ENCODE assay signal across 18 cellular contexts in genomic region chr3:119443179-119443578, GRCh38. TPM values are rescaled to one million over a fixed set of nuclear protein-coding genes. Genes with fewer than 3 reads are reported as not detected.
A peak's percentile ranks its signal among the peaks of the same experiment; 100 is the strongest.
DNase-seq lines count a peak whose midpoint lies in the region; ATAC-seq and TF ChIP-seq lines count a peak whose summit lies in the region.
"Had no signal": no experiment of that assay in that cellular context is flagged by ENCODE, and none has a peak within 500 bp of the region (broad histone marks: within the 10 kb centered on the region; RNA-seq: fewer than 3 reads in every experiment).

No MANE protein-coding gene starts in this region.

- H3K9me3 Mint-ChIP-seq in activated T-helper 17 cell treated with anti-CD3 and anti-CD28 coated beads, Interleukin-2, amount 50 U/mL, for 72 hours: no peaks in the 10 kb centered on the region
- no peaks in the 10 kb centered on the region for H3K9me3 Mint-ChIP-seq in activated CD4-positive, alpha-beta T cell treated with anti-CD3 and anti-CD28 coated beads for 36 hours (ENCODE audit: low read depth)
- H3K9me3 Mint-ChIP-seq: CD4-positive, alpha-beta memory T cell; HFFc6 had no signal

- intact Hi-C loops in psoas muscle (cut with DNase I): no loop called here
- intact Hi-C loops in heart left ventricle (cut with DNase I): no loop called here
- intact Hi-C loops in activated CD4-positive, alpha-beta T cell treated with anti-CD3 and anti-CD28 coated beads for 36 hours (cut with DNase I, micrococcal nuclease): no loop called here

- H3K27ac Mint-ChIP-seq in activated T-helper 17 cell treated with anti-CD3 and anti-CD28 coated beads, Interleukin-2, amount 50 U/mL, for 72 hours: no peak overlapping the region
- no peak overlapping the region for H3K27ac Mint-ChIP-seq in activated CD4-positive, alpha-beta T cell treated with anti-CD3 and anti-CD28 coated beads for 36 hours
- H3K27ac Mint-ChIP-seq: HFFc6 had no signal

- no peaks in the 10 kb centered on the region for H3K9me3 ChIP-seq in psoas muscle
- H3K9me3 ChIP-seq in heart left ventricle: peaks cover 0 to 7% (median 0%) of the 10 kb centered on the region in 12 donors
- H3K9me3 ChIP-seq: HAP-1 had no signal

- no peak overlapping the region for H3K4me3 Mint-ChIP-seq in activated T-helper 17 cell treated with anti-CD3 and anti-CD28 coated beads, Interleukin-2, amount 50 U/mL, for 72 hours
- H3K4me3 Mint-ChIP-seq in activated CD4-positive, alpha-beta T cell treated with anti-CD3 and anti-CD28 coated beads for 36 hours: no peak overlapping the region
- H3K4me3 Mint-ChIP-seq: CD4-positive, alpha-beta memory T cell; HFFc6 had no signal

- H3K36me3 ChIP-seq in psoas muscle (ENCODE audit: insufficient read depth in 1 of 2, low read depth in 1 of 2): peaks cover 11 to 58% of the 10 kb centered on the region in 2 donors
- H3K36me3 ChIP-seq in heart left ventricle: peaks cover 0 to 92% (median 82%) of the 10 kb centered on the region in 9 donors

- no peaks in the 10 kb centered on the region for H3K27me3 Mint-ChIP-seq in activated T-helper 17 cell treated with anti-CD3 and anti-CD28 coated beads, Interleukin-2, amount 50 U/mL, for 72 hours
- H3K27me3 Mint-ChIP-seq in activated CD4-positive, alpha-beta T cell treated with anti-CD3 and anti-CD28 coated beads for 36 hours: no peaks in the 10 kb centered on the region
- H3K27me3 Mint-ChIP-seq: CD4-positive, alpha-beta memory T cell had no signal

- H3K4me1 ChIP-seq in psoas muscle (no peaks in the 10 kb centered on the region), heart left ventricle (no peaks in the 10 kb centered on the region)
- H3K4me1 ChIP-seq: HAP-1 had no signal

- H3K27ac ChIP-seq in psoas muscle (no peak overlapping the region), heart left ventricle (no peak overlapping the region)

- no peak for TF ChIP-seq POLR2A in heart left ventricle (IDR thresholded peaks at IDR 0.05)

- no peak for TF ChIP-seq CTCF in psoas muscle (IDR thresholded peaks at IDR 0.05)
- no peak for TF ChIP-seq CTCF in heart left ventricle (IDR thresholded peaks at IDR 0.05)

- H3K27me3 ChIP-seq in psoas muscle (ENCODE audit: insufficient read depth in 3 of 3, low read length in 2 of 3): no peaks in the 10 kb centered on the region
- H3K27me3 ChIP-seq in heart left ventricle: no peaks in the 10 kb centered on the region

- H3K4me3 ChIP-seq in Jurkat, Clone E6-1 (ENCODE audit: low read length): no peak overlapping the region
- H3K4me3 ChIP-seq in psoas muscle (no peak overlapping the region), heart left ventricle (no peak overlapping the region)
- H3K4me3 ChIP-seq: HAP-1 had no signal

- peaks cover 90% of the 10 kb centered on the region for H3K36me3 Mint-ChIP-seq in activated T-helper 17 cell treated with anti-CD3 and anti-CD28 coated beads, Interleukin-2, amount 50 U/mL, for 72 hours (ENCODE audit: low read depth)
- H3K36me3 Mint-ChIP-seq in activated CD4-positive, alpha-beta T cell treated with anti-CD3 and anti-CD28 coated beads for 36 hours (ENCODE audit: low read depth): peaks cover 52% of the 10 kb centered on the region

- POLR2A ChIA-PET in activated CD4-positive, alpha-beta T cell treated with anti-CD3 and anti-CD28 coated beads for 36 hours (lab: Charles Lee): no interaction called here

- H3K4me1 Mint-ChIP-seq in activated T-helper 17 cell treated with anti-CD3 and anti-CD28 coated beads, Interleukin-2, amount 50 U/mL, for 72 hours: peaks cover 6% of the 10 kb centered on the region
- H3K4me1 Mint-ChIP-seq in activated CD4-positive, alpha-beta T cell treated with anti-CD3 and anti-CD28 coated beads for 36 hours: peaks cover 4% of the 10 kb centered on the region

- peak; percentile 28 for DNase-seq in Jurkat, Clone E6-1 (ENCODE audit: low read depth, low spot score)
- DNase-seq in OCI-M1 (lab: John Stamatoyannopoulos, UW) (peak; percentile 11), psoas muscle (no peak), NCI-H82 treated with DMSO at 0.1 percent for 48 hours (lab: John Stamatoyannopoulos, UW; ENCODE audit: unreplicated experiment) (no peak), heart left ventricle (no peak)
- no peak for DNase-seq in activated CD4-positive, alpha-beta T cell treated with anti-CD3 and anti-CD28 coated beads for 36 hours
- DNase-seq: C1 segment of cervical spinal cord; Calu3; CD4-positive, alpha-beta memory T cell; COR-L47; DMS53; DMS79 treated with DMSO at 0.1 percent for 48 hours; GF-D8; GOT3; HFFc6 had no signal

- peak; percentile 26 for ATAC-seq in activated T-helper 17 cell treated with anti-CD3 and anti-CD28 coated beads, Interleukin-2, amount 50 U/mL, for 72 hours (replicated peaks)
- ATAC-seq in psoas muscle (peak in 3 of 4 donors; percentile 48 to 83 (median 58)), GM19467 (IDR thresholded peaks at IDR 0.05; ENCODE audit: unreplicated experiment) (no peak), heart left ventricle (no peak)
- no peak for ATAC-seq in activated CD4-positive, alpha-beta T cell treated with anti-CD3 and anti-CD28 coated beads for 36 hours

- CTCF ChIA-PET in activated CD4-positive, alpha-beta T cell treated with anti-CD3 and anti-CD28 coated beads for 36 hours (lab: Charles Lee): no interaction called here

RNA-seq across cellular contexts. Expression of gene TMEM39A, which starts 20.2 kb away (rescaled TPM):
- 29.3 TPM for polyA plus RNA-seq in Jurkat, Clone E6-1 (2012; ENCODE audit: insufficient read depth, insufficient read length)
- 10 to 100 TPM; 41.8 to 48.1 TPM for total RNA-seq in activated T-helper 17 cell treated with anti-CD3 and anti-CD28 coated beads, Interleukin-2, amount 50 U/mL, for 72 hours
- total RNA-seq in psoas muscle: 10 to 100 TPM in 2 of 4 donors, 1 to 10 TPM in 2; 7.5 to 15.6 (median 10.1) TPM
- polyA plus RNA-seq in psoas muscle: 10 to 100 TPM in 2 of 3 donors, 1 to 10 TPM in 1; 6.0 to 13.0 (median 11.0) TPM
- 10 to 100 TPM in 7 of 9 donors, 1 to 10 TPM in 2; 8.7 to 21.0 (median 15.6) TPM for total RNA-seq in heart left ventricle
- 10 to 100 TPM in 1 of 2 donors, 1 to 10 TPM in 1; 4.8 to 18.9 TPM for polyA plus RNA-seq in heart left ventricle
- total RNA-seq in activated CD4-positive, alpha-beta T cell treated with anti-CD3 and anti-CD28 coated beads for 36 hours: 10 to 100 TPM; 24.5 to 30.5 TPM

RNA-seq across cellular contexts. Expression of gene POGLUT1, which starts 25.6 kb away (rescaled TPM):
- 13.3 TPM for polyA plus RNA-seq in Jurkat, Clone E6-1 (2012; ENCODE audit: insufficient read depth, insufficient read length)
- 10 to 100 TPM; 14.2 to 21.0 TPM for total RNA-seq in activated T-helper 17 cell treated with anti-CD3 and anti-CD28 coated beads, Interleukin-2, amount 50 U/mL, for 72 hours
- total RNA-seq in psoas muscle (1 to 10 TPM; 3.8 to 5.4 (median 4.4) TPM), heart left ventricle (10 to 100 TPM in 2 of 9 donors, 1 to 10 TPM in 7; 2.2 to 17.5 (median 5.9) TPM)
- polyA plus RNA-seq in psoas muscle (1 to 10 TPM; 3.1 to 4.3 (median 3.3) TPM), heart left ventricle (10 to 100 TPM in 1 of 2 donors, 1 to 10 TPM in 1; 4.0 to 20.8 TPM)
- total RNA-seq in activated CD4-positive, alpha-beta T cell treated with anti-CD3 and anti-CD28 coated beads for 36 hours: 10 to 100 TPM; 11.4 to 12.3 TPM

RNA-seq across cellular contexts. Expression of gene TIMMDC1, which starts 55.2 kb away (rescaled TPM):
- polyA plus RNA-seq in Jurkat, Clone E6-1 (2012; ENCODE audit: insufficient read depth, insufficient read length): 128 TPM
- total RNA-seq in activated T-helper 17 cell treated with anti-CD3 and anti-CD28 coated beads, Interleukin-2, amount 50 U/mL, for 72 hours: 10 to 100 TPM; 55.6 to 89.7 TPM
- total RNA-seq in psoas muscle (100 to 1,000 TPM; 147 to 198 (median 182) TPM), heart left ventricle (100 to 1,000 TPM in 8 of 9 donors, 10 to 100 TPM in 1; 78.6 to 297 (median 224) TPM)
- polyA plus RNA-seq in psoas muscle (100 to 1,000 TPM in 2 of 3 donors, 10 to 100 TPM in 1; 98.8 to 311 (median 197) TPM), heart left ventricle (100 to 1,000 TPM; 132 to 134 TPM)
- total RNA-seq in activated CD4-positive, alpha-beta T cell treated with anti-CD3 and anti-CD28 coated beads for 36 hours: 10 to 100 TPM; 82.3 to 96.0 TPM

Comparison
In these comparisons a context has a peak if more than half of its experiments do, and no peak if none do; other contexts are left out.
1. DNase-seq: peak in Jurkat, Clone E6-1 (single experiment) and OCI-M1 (single experiment); none in psoas muscle (0 of 2), NCI-H82 treated with DMSO at 0.1 percent for 48 hours (single experiment), heart left ventricle (0 of 5) and activated CD4-positive, alpha-beta T cell treated with anti-CD3 and anti-CD28 coated beads for 36 hours (single experiment).
2. ATAC-seq: peak in activated T-helper 17 cell treated with anti-CD3 and anti-CD28 coated beads, Interleukin-2, amount 50 U/mL, for 72 hours (single experiment) and psoas muscle (3 of 4); none in GM19467 (single experiment), heart left ventricle (0 of 4) and activated CD4-positive, alpha-beta T cell treated with anti-CD3 and anti-CD28 coated beads for 36 hours (single experiment).